13 cellular contexts compared by ENCODE assay signal in genomic region chr10:128050937-128051336, GRCh38.
DNase-seq lines count a peak whose midpoint lies in the region; ATAC-seq, FAIRE-seq and TF ChIP-seq lines count a peak whose summit lies in the region.
"Had no signal": no experiment of that assay in that cellular context is flagged by ENCODE, and none has a peak within 500 bp of the region (broad histone marks: within the 10 kb centered on the region; RNA-seq: fewer than 3 reads in every experiment).

No MANE protein-coding gene starts in this region.

- ATAC-seq in CD4-positive, CD25-positive, alpha-beta regulatory T cell (ENCODE audit: low read depth in 2 of 2) = no peak
- no peak for ATAC-seq in GM12878
- ATAC-seq in HG02571 (IDR thresholded peaks at IDR 0.05; ENCODE audit: unreplicated experiment) = no peak
- no peak for ATAC-seq in HG03460 (IDR thresholded peaks at IDR 0.05; ENCODE audit: unreplicated experiment)

- H3K27ac ChIP-seq in CD4-positive, CD25-positive, alpha-beta regulatory T cell (ENCODE audit: insufficient read depth, low read length, poor library complexity, severe bottlenecking) = no peak overlapping the region
- H3K27ac ChIP-seq in GM12878 (ENCODE audit: control insufficient read depth, insufficient read depth) (no peak overlapping the region), smooth muscle cell (ENCODE audit: low read depth) (no peak overlapping the region), Peyer's patch (peak overlapping the region in 1 of 4 donors; percentile 43)
- H3K27ac ChIP-seq: hepatocyte had no signal

- no peak for TF ChIP-seq CTCF in Loucy (conservative IDR thresholded peaks at IDR 0.05; ENCODE audit: low read length)
- TF ChIP-seq CTCF in GM12878 (IDR thresholded peaks at IDR 0.05 in 2 of 3, conservative IDR thresholded peaks at IDR 0.05 in 1 of 3; ENCODE audit: control insufficient read depth in 2 of 3, extremely low read depth in 1 of 3, insufficient read depth in 1 of 3, low read depth in 3 of 3, low read length in 3 of 3) = no peak
- no peak for TF ChIP-seq CTCF in smooth muscle cell (IDR thresholded peaks at IDR 0.05; ENCODE audit: borderline replicate concordance, insufficient read depth, poor library complexity, severe bottlenecking)
- no peak for TF ChIP-seq CTCF in Peyer's patch (IDR thresholded peaks at IDR 0.05)

- peak overlapping the region; percentile 23 for H3K4me3 ChIP-seq in CD4-positive, CD25-positive, alpha-beta regulatory T cell (ENCODE audit: low read depth, low read length)
- H3K4me3 ChIP-seq in Loucy (ENCODE audit: low read length, poor library complexity, severe bottlenecking) (peak overlapping the region; percentile 41), GM12878 (no peak overlapping the region), mononuclear cell (ENCODE audit: low read length) (peak overlapping the region; percentile 94), smooth muscle cell (no peak overlapping the region), Peyer's patch (no peak overlapping the region)
- H3K4me3 ChIP-seq: hepatocyte had no signal

- no peak for DNase-seq in CD4-positive, CD25-positive, alpha-beta regulatory T cell
- DNase-seq in GM12878 (ENCODE audit: low read depth, low spot score) (no peak), smooth muscle cell (lab: John Stamatoyannopoulos, UW; ENCODE audit: unreplicated experiment) (no peak), Peyer's patch (no peak)
- DNase-seq: activated B cell treated with CpG ODN at 0.5 μM for 24 hours; activated naive CD4-positive, alpha-beta T cell treated with anti-CD3 and anti-CD28 coated beads, Interleukin-2, amount 10 ng/mL, durations not matched to agents 7 days and 5 days; midbrain; NCI-H226 had no signal

- no peak for FAIRE-seq in GM12878 (lab: Jason Lieb, UNC)

- POLR2A ChIA-PET in GM12878 (lab: Charles Lee) = interaction anchor here (6.4 kb wide), 1 partner anchor 10 kb away, joined by 117 read pairs; no protein-coding TSS in a partner anchor

- SMC1A ChIA-PET in GM12878 (lab: Charles Lee; ENCODE audit: uncharacterized antibody, unreplicated experiment) = interaction anchor here (0.9 to 8.7 kb wide), 3 partner anchors 13 to 18 kb away, joined by 3 to 116 read pairs (median 4); no protein-coding TSS in a partner anchor

- intact Hi-C loops in GM12878 (cut with micrococcal nuclease; ENCODE audit: unreplicated experiment) = no loop called here

- TF ChIP-seq EP300 in GM12878 (IDR thresholded peaks at IDR 0.05; ENCODE audit: borderline replicate concordance in 1 of 2, control insufficient read depth in 1 of 2, low read depth in 2 of 2, low read length in 2 of 2) = no peak

- no peak for TF ChIP-seq RAD21 in GM12878 (IDR thresholded peaks at IDR 0.05; ENCODE audit: insufficient read depth, low read depth, low read length)

- H3K9me3 Mint-ChIP-seq in CD4-positive, CD25-positive, alpha-beta regulatory T cell = no peaks in the 10 kb centered on the region
- H3K9me3 Mint-ChIP-seq: activated B cell treated with CpG ODN at 0.5 μM for 24 hours; activated naive CD4-positive, alpha-beta T cell treated with anti-CD3 and anti-CD28 coated beads, Interleukin-2, amount 10 ng/mL, durations not matched to agents 7 days and 5 days had no signal

- H3K36me3 ChIP-seq in CD4-positive, CD25-positive, alpha-beta regulatory T cell (ENCODE audit: control insufficient read depth, insufficient read depth, low read length) = peaks cover 55% of the 10 kb centered on the region
- H3K36me3 ChIP-seq in Loucy (ENCODE audit: insufficient read depth, low read length) (peaks cover 14% of the 10 kb centered on the region; the same call in 1 of the 2 replicates), GM12878 (ENCODE audit: control insufficient read depth in 2 of 2, insufficient read depth in 2 of 2, low read length in 1 of 2) (peaks cover 2 to 8% of the 10 kb centered on the region in 2 experiments), smooth muscle cell (ENCODE audit: low read depth) (no peaks in the 10 kb centered on the region), Peyer's patch (peaks cover 0 to 21% (median 0%) of the 10 kb centered on the region in 3 donors)

- peak overlapping the region in 2 of 3 donors; percentile 80 to 87 for H3K27ac Mint-ChIP-seq in CD4-positive, CD25-positive, alpha-beta regulatory T cell
- H3K27ac Mint-ChIP-seq: activated B cell treated with CpG ODN at 0.5 μM for 24 hours; activated naive CD4-positive, alpha-beta T cell treated with anti-CD3 and anti-CD28 coated beads, Interleukin-2, amount 10 ng/mL, durations not matched to agents 7 days and 5 days had no signal

- H2AFZ ChIP-seq in Loucy (ENCODE audit: low read length) (no peak overlapping the region), GM12878 (ENCODE audit: control insufficient read depth, low read depth, low read length) (no peak overlapping the region), smooth muscle cell (ENCODE audit: low read depth) (no peak overlapping the region)
- H2AFZ ChIP-seq: hepatocyte had no signal

- H3K4me1 Mint-ChIP-seq in CD4-positive, CD25-positive, alpha-beta regulatory T cell = peaks cover 13 to 69% (median 46%) of the 10 kb centered on the region in 4 donors

- no peaks in the 10 kb centered on the region for H3K27me3 Mint-ChIP-seq in CD4-positive, CD25-positive, alpha-beta regulatory T cell
- H3K27me3 Mint-ChIP-seq: activated B cell treated with CpG ODN at 0.5 μM for 24 hours; activated naive CD4-positive, alpha-beta T cell treated with anti-CD3 and anti-CD28 coated beads, Interleukin-2, amount 10 ng/mL, durations not matched to agents 7 days and 5 days had no signal

- peaks cover 49% of the 10 kb centered on the region for H3K4me1 ChIP-seq in CD4-positive, CD25-positive, alpha-beta regulatory T cell (ENCODE audit: control insufficient read depth, insufficient read depth, low read length, poor library complexity, severe bottlenecking)
- H3K4me1 ChIP-seq in Loucy (ENCODE audit: insufficient read depth, low read length, poor library complexity, severe bottlenecking) (peaks cover 46% of the 10 kb centered on the region), GM12878 (ENCODE audit: control insufficient read depth, insufficient read depth, low read length) (peaks cover 26% of the 10 kb centered on the region), mononuclear cell (ENCODE audit: insufficient read depth, low read length) (peaks cover 90% of the 10 kb centered on the region), smooth muscle cell (ENCODE audit: low read depth) (peaks cover 10% of the 10 kb centered on the region), Peyer's patch (peaks cover 4 to 27% (median 13%) of the 10 kb centered on the region in 4 donors)

- peaks cover 35% of the 10 kb centered on the region for H3K36me3 Mint-ChIP-seq in CD4-positive, CD25-positive, alpha-beta regulatory T cell

- H3K9me2 ChIP-seq in Loucy (replicated peaks; ENCODE audit: low read depth, low read length) = no peaks in the 10 kb centered on the region

- H3K4me2 ChIP-seq in Loucy (ENCODE audit: low read depth, low read length, poor library complexity, severe bottlenecking) (peak overlapping the region; percentile 60), GM12878 (ENCODE audit: control insufficient read depth, insufficient read depth) (peak overlapping the region; percentile 38; the same call in 1 of the 2 replicates), smooth muscle cell (no peak overlapping the region)
- H3K4me2 ChIP-seq: hepatocyte had no signal

- H4K20me1 ChIP-seq in Loucy (ENCODE audit: insufficient read depth, low read length, poor library complexity, severe bottlenecking) (peaks cover 5% of the 10 kb centered on the region), GM12878 (ENCODE audit: control insufficient read depth, insufficient read depth) (no peaks in the 10 kb centered on the region), smooth muscle cell (ENCODE audit: low read depth) (peaks cover 7% of the 10 kb centered on the region)

- H3F3A ChIP-seq in Loucy (ENCODE audit: low read depth) (no peaks in the 10 kb centered on the region), smooth muscle cell (ENCODE audit: low read depth) (peaks cover 4% of the 10 kb centered on the region)

- TF ChIP-seq POLR2A in GM12878 (IDR thresholded peaks at IDR 0.05; ENCODE audit: low read depth, low read length) (no peak), Peyer's patch (IDR thresholded peaks at IDR 0.05) (no peak)

- peaks cover 52% of the 10 kb centered on the region for H3K79me2 ChIP-seq in Loucy (ENCODE audit: insufficient read depth, low read length)
- peaks cover 7% of the 10 kb centered on the region for H3K79me2 ChIP-seq in GM12878 (ENCODE audit: control insufficient read depth, insufficient read depth, low read length)
- H3K79me2 ChIP-seq in smooth muscle cell (ENCODE audit: low read depth) = no peaks in the 10 kb centered on the region
- H3K79me2 ChIP-seq: hepatocyte had no signal

- RAD21 ChIA-PET in GM12878 (lab: Charles Lee; ENCODE audit: unreplicated experiment) = interaction anchor here (1.1 to 1.7 kb wide), 3 partner anchors 11 to 18 kb away, joined by 5 to 8 read pairs (median 7); no protein-coding TSS in a partner anchor

- in situ Hi-C loops in GM12878 (cut with MboI) = no loop called here

- CTCF ChIA-PET in GM12878 (lab: Yijun Ruan, JAX) = interaction anchor here (2.0 to 3.1 kb wide), 3 partner anchors 12 to 18 kb away, joined by 7 to 17 read pairs (median 11); no protein-coding TSS in a partner anchor

- BruUV-seq in GM12878 (replicated peaks; lab: Mats Ljungman, UMichigan) = no TSS peak

- peak overlapping the region in 2 of 4 donors; percentile 59 to 92 for H3K4me3 Mint-ChIP-seq in CD4-positive, CD25-positive, alpha-beta regulatory T cell
- H3K4me3 Mint-ChIP-seq: activated B cell treated with CpG ODN at 0.5 μM for 24 hours had no signal

- H3K9ac ChIP-seq in Loucy (ENCODE audit: low read depth, low read length, poor library complexity, severe bottlenecking) = peak overlapping the region; percentile 17
- no peak overlapping the region for H3K9ac ChIP-seq in GM12878 (ENCODE audit: control insufficient read depth, insufficient read depth, low read length)
- no peak overlapping the region for H3K9ac ChIP-seq in smooth muscle cell (ENCODE audit: low read depth)

- no peaks in the 10 kb centered on the region for H3K9me3 ChIP-seq in CD4-positive, CD25-positive, alpha-beta regulatory T cell (ENCODE audit: control insufficient read depth in 2 of 2, low read length in 2 of 2)
- H3K9me3 ChIP-seq in Loucy (ENCODE audit: insufficient read depth, low read depth, low read length) = no peaks in the 10 kb centered on the region
- H3K9me3 ChIP-seq in GM12878 (replicated peaks; ENCODE audit: control insufficient read depth, insufficient read depth, low read length) = no peaks in the 10 kb centered on the region
- no peaks in the 10 kb centered on the region for H3K9me3 ChIP-seq in mononuclear cell (ENCODE audit: low read depth, low read length)
- H3K9me3 ChIP-seq in smooth muscle cell (replicated peaks; ENCODE audit: low read depth) = no peaks in the 10 kb centered on the region
- H3K9me3 ChIP-seq in Peyer's patch = no peaks in the 10 kb centered on the region

- no peaks in the 10 kb centered on the region for H3K27me3 ChIP-seq in CD4-positive, CD25-positive, alpha-beta regulatory T cell (ENCODE audit: control insufficient read depth, insufficient read depth, low read length)
- H3K27me3 ChIP-seq in Loucy (ENCODE audit: insufficient read depth, low read length, poor library complexity, severe bottlenecking) (no peaks in the 10 kb centered on the region), GM12878 (replicated peaks in 1 of 2; ENCODE audit: control insufficient read depth in 2 of 2, insufficient read depth in 2 of 2, low read length in 1 of 2) (no peaks in the 10 kb centered on the region), mononuclear cell (ENCODE audit: insufficient read depth, low read length) (no peaks in the 10 kb centered on the region), smooth muscle cell (ENCODE audit: low read depth) (no peaks in the 10 kb centered on the region), Peyer's patch (no peaks in the 10 kb centered on the region)
- H3K27me3 ChIP-seq: hepatocyte had no signal

Comparison
In these comparisons a context has a peak if more than half of its experiments do, and no peak if none do; other contexts are left out.
1. H3K4me3 ChIP-seq: peak in CD4-positive, CD25-positive, alpha-beta regulatory T cell (single experiment), Loucy (single experiment) and mononuclear cell (single experiment); none in GM12878 (single experiment), smooth muscle cell (single experiment) and Peyer's patch (0 of 4).